9 cellular contexts compared by ENCODE assay signal in the genomic region with DNA sequence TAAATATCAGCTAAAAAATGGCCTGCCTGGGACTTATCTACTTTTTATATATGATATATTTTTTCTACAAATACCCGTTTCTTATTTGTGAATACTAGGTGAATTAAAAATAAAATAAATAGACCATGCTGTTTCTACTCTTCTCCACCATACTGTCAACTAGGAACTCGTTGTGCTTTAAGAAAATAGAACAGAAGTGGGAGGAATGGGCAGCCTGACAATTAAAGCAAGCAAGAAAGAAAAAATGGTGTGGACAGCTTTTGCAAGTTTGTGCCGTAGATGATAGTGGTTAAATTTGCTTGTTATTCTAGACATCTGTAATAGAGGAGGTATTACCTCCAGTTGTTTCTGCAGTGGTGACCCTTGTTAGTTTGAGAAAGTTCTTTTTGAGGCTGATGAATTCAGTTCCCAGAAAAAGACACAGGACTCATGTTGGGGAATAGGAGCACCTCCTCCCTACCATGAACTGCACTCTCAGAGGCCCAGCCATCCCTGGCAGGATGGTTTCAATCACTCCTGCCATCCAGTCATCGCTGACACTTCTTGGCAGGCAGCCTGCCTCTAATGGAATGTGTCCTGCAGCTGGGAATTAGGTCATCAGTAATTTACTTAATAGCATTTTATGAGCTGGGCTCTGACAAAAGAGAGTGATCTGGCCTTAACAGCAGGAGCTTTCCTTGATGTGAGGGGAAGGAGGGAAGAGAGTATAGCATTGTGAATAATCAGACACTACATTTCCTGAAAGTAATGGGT.
DNase-seq lines count a peak whose midpoint lies in the region; TF ChIP-seq lines count a peak whose summit lies in the region.
"Had no signal": no experiment of that assay in that cellular context is flagged by ENCODE, and none has a peak within 500 bp of the region (broad histone marks: within the 10 kb centered on the region; RNA-seq: fewer than 3 reads in every experiment).

No MANE protein-coding gene starts in this region.

- no peak overlapping the region for H4K8ac ChIP-seq in neuronal stem cell (ENCODE audit: low read depth, low read length)

- DNase-seq in DMS79 (lab: John Stamatoyannopoulos, UW): peak; percentile 57
- peak; percentile 74 to 90 for DNase-seq in NCI-H446 (lab: John Stamatoyannopoulos, UW)
- peak; percentile 78 to 90 for DNase-seq in fibroblast of lung (ENCODE audit: low read depth in 2 of 2)
- DNase-seq in neuronal stem cell (ENCODE audit: low spot score): peak; percentile 20
- DNase-seq in activated CD4-positive, alpha-beta T cell treated with anti-CD3 and anti-CD28 coated beads, Interleukin-2, amount 50 U/mL, for 1 hour: no peak
- no peak for DNase-seq in stimulated activated naive CD4-positive, alpha-beta T cell (lab: John Stamatoyannopoulos, UW)
- DNase-seq in activated naive CD4-positive, alpha-beta T cell treated with anti-CD3 and anti-CD28 coated beads, Interleukin-2, amount 50 U/mL, for 16 hours: no peak
- DNase-seq in midbrain (lab: John Stamatoyannopoulos, UW): no peak
- DNase-seq: sigmoid colon had no signal

- H3K36me3 ChIP-seq in fibroblast of lung (ENCODE audit: control insufficient read depth, insufficient read depth, low read length) (no peaks in the 10 kb centered on the region), neuronal stem cell (replicated peaks in 1 of 2; ENCODE audit: control insufficient read depth in 2 of 2, insufficient read depth in 2 of 2, low read length in 2 of 2) (no peaks in the 10 kb centered on the region)
- H3K36me3 ChIP-seq: sigmoid colon had no signal

- H3K27ac ChIP-seq in fibroblast of lung (ENCODE audit: insufficient read depth, low read length) (no peak overlapping the region), neuronal stem cell (replicated peaks; ENCODE audit: low read length) (peak overlapping the region; percentile 13)

- H2AFZ ChIP-seq in fibroblast of lung (ENCODE audit: low read length) (no peak overlapping the region), neuronal stem cell (ENCODE audit: low read length) (peak overlapping the region; percentile 57)

- H2AK5ac ChIP-seq in neuronal stem cell (ENCODE audit: low read depth, low read length): no peak overlapping the region

- H3K79me1 ChIP-seq in neuronal stem cell (ENCODE audit: low read depth, low read length): no peaks in the 10 kb centered on the region

- H2BK5ac ChIP-seq in neuronal stem cell (ENCODE audit: low read length): no peak overlapping the region

- H3K4me3 ChIP-seq in fibroblast of lung (replicated peaks in 1 of 4; ENCODE audit: control extremely low read depth in 1 of 4, insufficient read depth in 1 of 4, low read depth in 3 of 4, low read length in 4 of 4) (no peak overlapping the region), neuronal stem cell (ENCODE audit: low read length in 2 of 2) (no peak overlapping the region)
- H3K4me3 ChIP-seq: sigmoid colon had no signal

- H4K20me1 ChIP-seq in fibroblast of lung (ENCODE audit: control insufficient read depth, extremely low read depth, insufficient read depth, low read length): no peaks in the 10 kb centered on the region

- no peak overlapping the region for H4K91ac ChIP-seq in neuronal stem cell (ENCODE audit: low read depth, low read length, poor library complexity)

- no peak overlapping the region for H2BK120ac ChIP-seq in neuronal stem cell (ENCODE audit: low read depth, low read length)

- H3K14ac ChIP-seq in neuronal stem cell (ENCODE audit: low read length): no peak overlapping the region

- TF ChIP-seq CTCF in fibroblast of lung (conservative IDR thresholded peaks at IDR 0.05 in 1 of 2, IDR thresholded peaks at IDR 0.05 in 1 of 2; ENCODE audit: low read depth in 1 of 2, low read length in 2 of 2): no peak

- H3K27me3 ChIP-seq in fibroblast of lung (ENCODE audit: control insufficient read depth, insufficient read depth, low read length): no peaks in the 10 kb centered on the region
- no peaks in the 10 kb centered on the region for H3K27me3 ChIP-seq in neuronal stem cell (ENCODE audit: control insufficient read depth in 3 of 3, insufficient read depth in 3 of 3, low read depth in 1 of 3, low read length in 3 of 3)
- H3K27me3 ChIP-seq: sigmoid colon had no signal

- no peaks in the 10 kb centered on the region for H3K79me2 ChIP-seq in fibroblast of lung (ENCODE audit: control insufficient read depth, insufficient read depth, low read length)

- H3K9me3 ChIP-seq in fibroblast of lung (ENCODE audit: control insufficient read depth, insufficient read depth, low read depth, low read length) (no peaks in the 10 kb centered on the region), neuronal stem cell (replicated peaks in 1 of 2; ENCODE audit: control insufficient read depth in 2 of 2, insufficient read depth in 1 of 2, low read depth in 1 of 2, low read length in 2 of 2) (no peaks in the 10 kb centered on the region)
- H3K9me3 ChIP-seq: sigmoid colon had no signal

- WGBS in neuronal stem cell (ENCODE audit: extremely low coverage in 2 of 2, insufficient read length in 2 of 2, insufficient replicate concordance in 1 of 2), 2 donors: no CpG with 5 or more reads among the region's 4 CpGs

- H3K4me1 ChIP-seq in fibroblast of lung (ENCODE audit: control insufficient read depth, extremely low read depth, insufficient read depth, low read length) (peaks cover 2% of the 10 kb centered on the region), neuronal stem cell (ENCODE audit: control insufficient read depth in 2 of 2, insufficient read depth in 1 of 2, low read depth in 1 of 2, low read length in 2 of 2) (peaks cover 7 to 13% of the 10 kb centered on the region in 2 donors)

- no peak overlapping the region for H2BK15ac ChIP-seq in neuronal stem cell (ENCODE audit: low read length)

- H3K18ac ChIP-seq in neuronal stem cell (ENCODE audit: low read length): no peak overlapping the region

- H3K4ac ChIP-seq in neuronal stem cell (ENCODE audit: low read length): no peak overlapping the region

- H2BK12ac ChIP-seq in neuronal stem cell (ENCODE audit: low read length): no peak overlapping the region

- no peak overlapping the region for H3K4me2 ChIP-seq in fibroblast of lung (ENCODE audit: extremely low read depth, insufficient read depth, low read length)
- H3K4me2 ChIP-seq in neuronal stem cell (ENCODE audit: insufficient read depth, low read length, poor library complexity, severe bottlenecking): no peak overlapping the region

- no peak overlapping the region for H3K9ac ChIP-seq in fibroblast of lung (ENCODE audit: insufficient read depth, low read length)
- no peak overlapping the region for H3K9ac ChIP-seq in neuronal stem cell (ENCODE audit: low read depth, low read length, poor library complexity)

- no peak overlapping the region for H3K23ac ChIP-seq in neuronal stem cell (ENCODE audit: low read depth, low read length, poor library complexity)

Comparison
In these comparisons a context has a peak if more than half of its experiments do, and no peak if none do; other contexts are left out.
1. DNase-seq: peak in DMS79 (single experiment), NCI-H446 (2 of 2), fibroblast of lung (2 of 2) and neuronal stem cell (single experiment); none in activated CD4-positive, alpha-beta T cell treated with anti-CD3 and anti-CD28 coated beads, Interleukin-2, amount 50 U/mL, for 1 hour (single experiment), stimulated activated naive CD4-positive, alpha-beta T cell (0 of 6), activated naive CD4-positive, alpha-beta T cell treated with anti-CD3 and anti-CD28 coated beads, Interleukin-2, amount 50 U/mL, for 16 hours (single experiment) and midbrain (single experiment).